In the genomic region with DNA sequence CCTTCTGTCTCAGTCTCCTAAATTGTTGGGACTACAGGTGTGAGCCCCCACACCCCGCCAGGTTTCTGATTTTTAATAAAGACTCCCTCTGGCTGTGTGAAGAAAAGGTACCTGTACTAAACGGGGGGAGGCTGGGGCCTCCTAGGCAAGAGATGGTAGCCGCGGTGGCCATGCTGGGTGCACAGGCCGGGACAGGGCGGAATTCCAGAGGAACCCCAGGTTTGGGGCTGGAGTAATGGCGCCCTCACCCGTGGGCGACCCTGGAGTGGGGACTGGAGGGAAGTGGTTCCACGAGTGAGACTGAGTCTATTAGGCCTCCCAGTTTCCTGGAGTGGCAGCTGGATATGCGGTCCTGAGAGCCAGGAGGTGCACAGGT, we compare ENCODE assay signal across 9 cellular contexts. TPM values are rescaled to one million over a fixed set of nuclear protein-coding genes. Genes with fewer than 3 reads are reported as not detected.
DNase-seq lines count a peak whose midpoint lies in the region; ATAC-seq, FAIRE-seq and TF ChIP-seq lines count a peak whose summit lies in the region.
"Had no signal": no experiment of that assay in that cellular context is flagged by ENCODE, and none has a peak within 500 bp of the region (broad histone marks: within the 10 kb centered on the region; RNA-seq: fewer than 3 reads in every experiment).

No MANE protein-coding gene starts in this region.

- no peak for FAIRE-seq in RCC 7860 (lab: Jason Lieb, UNC)

- no peak overlapping the region for H3K4me3 ChIP-seq in MG63

- H3K27me3 Mint-ChIP-seq in HFFc6 (ENCODE audit: insufficient read depth), result peaks cover 4% of the 10 kb centered on the region; the same call in 1 of the 2 replicates
- H3K27me3 Mint-ChIP-seq in activated B cell treated with CpG ODN at 0.5 μM for 24 hours, result peaks cover 7% of the 10 kb centered on the region
- H3K27me3 Mint-ChIP-seq in immature natural killer cell (ENCODE audit: low read depth in 3 of 3), result peaks cover 10 to 20% (median 13%) of the 10 kb centered on the region in 3 donors
- peaks cover 8 to 25% of the 10 kb centered on the region in 2 donors for H3K27me3 Mint-ChIP-seq in stimulated activated naive B cell treated with anti-CD40 and anti-IgM and Interleukin-4, amounts not matched to agents 10 μg/mL and 1 μg/mL and 100 μg/mL, for 72 hours

- no peaks in the 10 kb centered on the region for H3K27me3 ChIP-seq in MG63

- no peaks in the 10 kb centered on the region for H3K9me3 ChIP-seq in MG63
- H3K9me3 ChIP-seq: SJSA1 had no signal

- no peak for DNase-seq in HFFc6
- no peak for DNase-seq in activated B cell treated with CpG ODN at 0.5 μM for 24 hours
- no peak for DNase-seq in immature natural killer cell
- no peak for DNase-seq in stimulated activated naive B cell treated with anti-CD40 and anti-IgM and Interleukin-4, amounts not matched to agents 10 μg/mL and 1 μg/mL and 100 μg/mL, for 72 hours
- no peak for DNase-seq in MG63
- DNase-seq in RCC 7860 (ENCODE audit: low spot score), result no peak
- DNase-seq in dermis blood vessel endothelial cell, result no peak

- no peaks in the 10 kb centered on the region for H3K36me3 Mint-ChIP-seq in HFFc6 (ENCODE audit: low read depth)
- H3K36me3 Mint-ChIP-seq in activated B cell treated with CpG ODN at 0.5 μM for 24 hours (ENCODE audit: low read depth), result no peaks in the 10 kb centered on the region
- H3K36me3 Mint-ChIP-seq in immature natural killer cell, result no peaks in the 10 kb centered on the region
- no peaks in the 10 kb centered on the region for H3K36me3 Mint-ChIP-seq in stimulated activated naive B cell treated with anti-CD40 and anti-IgM and Interleukin-4, amounts not matched to agents 10 μg/mL and 1 μg/mL and 100 μg/mL, for 72 hours

- POLR2A ChIA-PET in activated B cell treated with CpG ODN at 0.5 μM for 24 hours (lab: Charles Lee), result interaction anchor here (10.1 kb wide), 1 partner anchor 25 kb away, joined by 824 read pairs; a partner anchor contains a TSS

- H3K36me3 ChIP-seq in MG63, result peaks cover 5% of the 10 kb centered on the region

- peak overlapping the region; percentile 78 for H3K4me3 Mint-ChIP-seq in HFFc6
- peak overlapping the region; percentile 79 for H3K4me3 Mint-ChIP-seq in activated B cell treated with CpG ODN at 0.5 μM for 24 hours
- H3K4me3 Mint-ChIP-seq in immature natural killer cell, result peak overlapping the region; percentile 20 to 80 (median 50)
- peak overlapping the region; percentile 41 to 57 for H3K4me3 Mint-ChIP-seq in stimulated activated naive B cell treated with anti-CD40 and anti-IgM and Interleukin-4, amounts not matched to agents 10 μg/mL and 1 μg/mL and 100 μg/mL, for 72 hours

- TF ChIP-seq CTCF in HFFc6 (IDR thresholded peaks at IDR 0.05) (no peak), activated B cell treated with CpG ODN at 0.5 μM for 24 hours (IDR thresholded peaks at IDR 0.05) (no peak)

- CTCF ChIA-PET in activated B cell treated with CpG ODN at 0.5 μM for 24 hours (lab: Charles Lee), result no interaction called here

- peaks cover 21% of the 10 kb centered on the region for H3K4me1 Mint-ChIP-seq in HFFc6 (ENCODE audit: low read depth)
- peaks cover 40% of the 10 kb centered on the region for H3K4me1 Mint-ChIP-seq in activated B cell treated with CpG ODN at 0.5 μM for 24 hours
- H3K4me1 Mint-ChIP-seq in immature natural killer cell, result peaks cover 21 to 35% of the 10 kb centered on the region in 2 donors
- H3K4me1 Mint-ChIP-seq in stimulated activated naive B cell treated with anti-CD40 and anti-IgM and Interleukin-4, amounts not matched to agents 10 μg/mL and 1 μg/mL and 100 μg/mL, for 72 hours, result peaks cover 21 to 49% of the 10 kb centered on the region in 2 donors

- intact Hi-C loops in activated B cell treated with CpG ODN at 0.5 μM for 24 hours (cut with micrococcal nuclease), result no loop called here

- no peak for ATAC-seq in activated B cell treated with CpG ODN at 0.5 μM for 24 hours (ENCODE audit: low read depth)
- ATAC-seq in stimulated activated naive B cell treated with anti-CD40 and anti-IgM and Interleukin-4, amounts not matched to agents 10 μg/mL and 1 μg/mL and 100 μg/mL, for 72 hours (replicated peaks), result no peak
- no peak for ATAC-seq in GM21390 (IDR thresholded peaks at IDR 0.05; ENCODE audit: unreplicated experiment)

- H3K27ac Mint-ChIP-seq in HFFc6 (0 out of 2 replicates have a peak overlapping the region, but pooled peaks have one; percentile 43), activated B cell treated with CpG ODN at 0.5 μM for 24 hours (no peak overlapping the region), immature natural killer cell (peak overlapping the region in 5 of 6 donors; percentile 74 to 87 (median 79))
- H3K27ac Mint-ChIP-seq in stimulated activated naive B cell treated with anti-CD40 and anti-IgM and Interleukin-4, amounts not matched to agents 10 μg/mL and 1 μg/mL and 100 μg/mL, for 72 hours, result peak overlapping the region; percentile 34

- H3K9me3 Mint-ChIP-seq in HFFc6 (no peaks in the 10 kb centered on the region), activated B cell treated with CpG ODN at 0.5 μM for 24 hours (no peaks in the 10 kb centered on the region), immature natural killer cell (no peaks in the 10 kb centered on the region)
- no peaks in the 10 kb centered on the region for H3K9me3 Mint-ChIP-seq in stimulated activated naive B cell treated with anti-CD40 and anti-IgM and Interleukin-4, amounts not matched to agents 10 μg/mL and 1 μg/mL and 100 μg/mL, for 72 hours

RNA-seq across cellular contexts. Expression of a gene that starts 1.6 kb away (rescaled TPM):
- total RNA-seq in HFFc6 (2021; fragmentation: NEBNext Ultra II Directional; extraction: Animal tissue kit (Norgen Biotek cat#: 25700)), result 10 to 100 TPM in 1 of 6 experiments, 1 to 10 TPM in 5; 7.6 to 12.7 (median 8.6) TPM
- total RNA-seq in activated B cell treated with CpG ODN at 0.5 μM for 24 hours (0.29 and 0.64 TPM in 2 replicates), dermis blood vessel endothelial cell (2.7 and 2.8 TPM in 2 replicates)
- polyA plus RNA-seq in immature natural killer cell, result not detected
- 0.30 and 0.35 TPM in 2 replicates for total RNA-seq in MG63 (2014; rRNA removed; shearing (Covaris generic); ENCODE audit: low replicate concordance)

RNA-seq across cellular contexts. Expression of a gene that starts 2.1 kb away (rescaled TPM):
- 100 to 1,000 TPM; 190 to 243 (median 217) TPM for total RNA-seq in HFFc6 (2021; fragmentation: NEBNext Ultra II Directional; extraction: Animal tissue kit (Norgen Biotek cat#: 25700))
- total RNA-seq in activated B cell treated with CpG ODN at 0.5 μM for 24 hours (172 and 185 TPM in 2 replicates), dermis blood vessel endothelial cell (19.9 and 31.1 TPM in 2 replicates)
- polyA plus RNA-seq in immature natural killer cell, result 100 to 1,000 TPM; 145 to 310 (median 303) TPM
- total RNA-seq in MG63 (2014; rRNA removed; shearing (Covaris generic); ENCODE audit: low replicate concordance), result 29.4 and 33.8 TPM in 2 replicates

RNA-seq across cellular contexts. Expression of a gene that starts 9.0 kb away (rescaled TPM):
- total RNA-seq in HFFc6 (2021; fragmentation: NEBNext Ultra II Directional; extraction: Animal tissue kit (Norgen Biotek cat#: 25700)), result 10 to 100 TPM; 58.4 to 73.3 (median 67.4) TPM
- total RNA-seq in activated B cell treated with CpG ODN at 0.5 μM for 24 hours (64.5 and 68.4 TPM in 2 replicates), dermis blood vessel endothelial cell (22.1 and 27.9 TPM in 2 replicates)
- 10 to 100 TPM in 2 of 3 donors, 1 to 10 TPM in 1; 4.9 to 16.0 (median 10.8) TPM for polyA plus RNA-seq in immature natural killer cell
- total RNA-seq in MG63 (2014; rRNA removed; shearing (Covaris generic); ENCODE audit: low replicate concordance), result 4.6 and 5.7 TPM in 2 replicates

RNA-seq across cellular contexts. Expression of a gene that starts 29.7 kb away (rescaled TPM):
- total RNA-seq in HFFc6 (2021; fragmentation: NEBNext Ultra II Directional; extraction: Animal tissue kit (Norgen Biotek cat#: 25700)), result 100 to 1,000 TPM; 160 to 243 (median 190) TPM
- 399 and 400 TPM in 2 replicates for total RNA-seq in activated B cell treated with CpG ODN at 0.5 μM for 24 hours
- polyA plus RNA-seq in immature natural killer cell, result 100 to 1,000 TPM; 146 to 246 (median 197) TPM
- total RNA-seq in MG63 (2014; rRNA removed; shearing (Covaris generic); ENCODE audit: low replicate concordance), result 64.1 and 68.5 TPM in 2 replicates
- 83.1 and 192 TPM in 2 replicates for total RNA-seq in dermis blood vessel endothelial cell

RNA-seq across cellular contexts. Expression of a gene that starts 33.8 kb away (rescaled TPM):
- total RNA-seq in HFFc6 (2021; fragmentation: NEBNext Ultra II Directional; extraction: Animal tissue kit (Norgen Biotek cat#: 25700)), result 10 to 100 TPM; 52.9 to 59.1 (median 56.7) TPM
- total RNA-seq in activated B cell treated with CpG ODN at 0.5 μM for 24 hours (62.0 and 67.6 TPM in 2 replicates), dermis blood vessel endothelial cell (107 and 108 TPM in 2 replicates)
- 10 to 100 TPM; 10.8 to 14.5 (median 11.7) TPM for polyA plus RNA-seq in immature natural killer cell
- total RNA-seq in MG63 (2014; rRNA removed; shearing (Covaris generic); ENCODE audit: low replicate concordance), result 43.2 and 51.5 TPM in 2 replicates
